Comparison of ENCODE assay signal across 10 cellular contexts in genomic region chr6:104957301-104958177, GRCh38. TPM values are rescaled to one million over a fixed set of nuclear protein-coding genes. Genes with fewer than 3 reads are reported as not detected.
DNase-seq lines count a peak whose midpoint lies in the region; ATAC-seq and TF ChIP-seq lines count a peak whose summit lies in the region.
"Had no signal": no experiment of that assay in that cellular context is flagged by ENCODE, and none has a peak within 500 bp of the region (broad histone marks: within the 10 kb centered on the region; RNA-seq: fewer than 3 reads in every experiment).

No MANE protein-coding gene starts in this region.

- H3K79me1 ChIP-seq in mesendoderm (ENCODE audit: low read length): no peaks in the 10 kb centered on the region

- peak overlapping the region; percentile 5 for H3K4me2 ChIP-seq in mesendoderm (ENCODE audit: low read length)

- ATAC-seq in activated T-helper 17 cell treated with anti-CD3 and anti-CD28 coated beads, Interleukin-2, amount 50 U/mL, for 72 hours (replicated peaks): no peak
- ATAC-seq in effector memory CD8-positive, alpha-beta T cell (replicated peaks): no peak

- TF ChIP-seq CTCF in NB4 (IDR thresholded peaks at IDR 0.05; ENCODE audit: low read depth, low read length): no peak

- H3K27ac ChIP-seq in mesendoderm (ENCODE audit: low read depth, low read length): peak overlapping the region; percentile 95

- H3K9me3 Mint-ChIP-seq in activated T-helper 17 cell treated with anti-CD3 and anti-CD28 coated beads, Interleukin-2, amount 50 U/mL, for 72 hours: peaks cover 4% of the 10 kb centered on the region
- peaks cover 4 to 7% of the 10 kb centered on the region in 2 donors for H3K9me3 Mint-ChIP-seq in effector memory CD8-positive, alpha-beta T cell

- H2AK5ac ChIP-seq in mesendoderm (ENCODE audit: low read length): no peak overlapping the region

- peaks cover 61% of the 10 kb centered on the region for H3K27me3 Mint-ChIP-seq in activated T-helper 17 cell treated with anti-CD3 and anti-CD28 coated beads, Interleukin-2, amount 50 U/mL, for 72 hours
- H3K27me3 Mint-ChIP-seq in effector memory CD8-positive, alpha-beta T cell: peaks cover 70 to 71% of the 10 kb centered on the region in 2 donors

- H2BK15ac ChIP-seq in mesendoderm (replicated peaks; ENCODE audit: low read depth): peak overlapping the region; percentile 27

- H3K4me3 ChIP-seq in GM08714 (ENCODE audit: low read length) (peak overlapping the region; percentile 69; the same call in 1 of the 2 replicates), NB4 (ENCODE audit: low read depth, low read length) (peak overlapping the region; percentile 81), mesendoderm (ENCODE audit: low read length) (peak overlapping the region; percentile 76)

- peak overlapping the region; percentile 5 for H2BK5ac ChIP-seq in mesendoderm (ENCODE audit: low read length)

- peaks cover 10% of the 10 kb centered on the region for H3K4me1 Mint-ChIP-seq in activated T-helper 17 cell treated with anti-CD3 and anti-CD28 coated beads, Interleukin-2, amount 50 U/mL, for 72 hours
- peaks cover 1 to 6% of the 10 kb centered on the region in 2 donors for H3K4me1 Mint-ChIP-seq in effector memory CD8-positive, alpha-beta T cell (ENCODE audit: low read depth in 2 of 2)

- H3K4me3 Mint-ChIP-seq in activated T-helper 17 cell treated with anti-CD3 and anti-CD28 coated beads, Interleukin-2, amount 50 U/mL, for 72 hours: peak overlapping the region; percentile 28
- no peak overlapping the region for H3K4me3 Mint-ChIP-seq in effector memory CD8-positive, alpha-beta T cell

- peak; percentile 66 for DNase-seq in NB4 (ENCODE audit: low read depth)
- DNase-seq in mesendoderm: peak; percentile 82
- DNase-seq in effector memory CD8-positive, alpha-beta T cell: no peak
- no peak for DNase-seq in dedifferentiated amniotic fluid mesenchymal stem cell (ENCODE audit: extremely low spot score)
- no peak for DNase-seq in NCI-H226
- no peak for DNase-seq in activated CD4-positive, alpha-beta T cell treated with anti-CD3 and anti-CD28 coated beads for 48 hours
- DNase-seq: activated naive CD4-positive, alpha-beta T cell treated with anti-CD3 and anti-CD28 coated beads, Interleukin-2, amount 50 U/mL, for 16 hours had no signal

- H3K27ac Mint-ChIP-seq in activated T-helper 17 cell treated with anti-CD3 and anti-CD28 coated beads, Interleukin-2, amount 50 U/mL, for 72 hours: no peak overlapping the region
- no peak overlapping the region for H3K27ac Mint-ChIP-seq in effector memory CD8-positive, alpha-beta T cell

- H4K8ac ChIP-seq in mesendoderm (ENCODE audit: low read depth, low read length): peak overlapping the region; percentile 86

- peak overlapping the region; percentile 91 for H3K4ac ChIP-seq in mesendoderm (ENCODE audit: low read depth, low read length)

- no peaks in the 10 kb centered on the region for H3K4me1 ChIP-seq in mesendoderm (ENCODE audit: control insufficient read depth, low read depth, low read length)

- H3K56ac ChIP-seq in mesendoderm (ENCODE audit: low read length): peak overlapping the region; percentile 92

- peaks cover 6% of the 10 kb centered on the region for H3K79me2 ChIP-seq in mesendoderm (ENCODE audit: control insufficient read depth, insufficient read depth, low read length)

- H3K18ac ChIP-seq in mesendoderm (ENCODE audit: low read length): peak overlapping the region; percentile 97

- no peaks in the 10 kb centered on the region for H3K36me3 ChIP-seq in mesendoderm (ENCODE audit: control insufficient read depth, insufficient read depth, low read length)

- peaks cover 13% of the 10 kb centered on the region for H3K36me3 Mint-ChIP-seq in activated T-helper 17 cell treated with anti-CD3 and anti-CD28 coated beads, Interleukin-2, amount 50 U/mL, for 72 hours (ENCODE audit: low read depth)
- H3K36me3 Mint-ChIP-seq in effector memory CD8-positive, alpha-beta T cell (ENCODE audit: insufficient read depth): peaks cover 7% of the 10 kb centered on the region

- TF ChIP-seq POLR2A in NB4 (IDR thresholded peaks at IDR 0.05; ENCODE audit: extremely low read depth, insufficient read length): peak; percentile 25

- H3K27me3 ChIP-seq in mesendoderm (ENCODE audit: insufficient read depth, low read length, poor library complexity): no peaks in the 10 kb centered on the region

- no CpG with 5 or more reads among the region's 21 CpGs for WGBS in mesendoderm (ENCODE audit: extremely low coverage, insufficient coverage, low lambda C conversion rate)

- no peak overlapping the region for H4K5ac ChIP-seq in mesendoderm (ENCODE audit: low read length)

- peak overlapping the region; percentile 97 for H2BK120ac ChIP-seq in mesendoderm (ENCODE audit: low read depth, low read length)

- peak overlapping the region; percentile 80 for H3K9ac ChIP-seq in mesendoderm (ENCODE audit: low read length)

- no peak overlapping the region for H3K23ac ChIP-seq in mesendoderm (ENCODE audit: low read length)

RNA-seq across cellular contexts. Expression of gene LIN28B, which starts 0.6 kb away (rescaled TPM):
- total RNA-seq in activated T-helper 17 cell treated with anti-CD3 and anti-CD28 coated beads, Interleukin-2, amount 50 U/mL, for 72 hours: not detected
- polyA plus RNA-seq in mesendoderm (2013, experiment 1 of 2): 71.5 TPM
- 69.1 TPM for polyA plus RNA-seq in mesendoderm (2013, experiment 2 of 2)
- total RNA-seq: pulmonary artery endothelial cell had no signal

Comparison
In these comparisons a context has a peak if more than half of its experiments do, and no peak if none do; other contexts are left out.
1. DNase-seq: peak in NB4 (single experiment) and mesendoderm (single experiment); none in effector memory CD8-positive, alpha-beta T cell (0 of 3), dedifferentiated amniotic fluid mesenchymal stem cell (single experiment), NCI-H226 (single experiment) and activated CD4-positive, alpha-beta T cell treated with anti-CD3 and anti-CD28 coated beads for 48 hours (single experiment).
2. Peak in every context shown above with its lines, with median percentiles within 50 percentile points of each other: H3K4me3 ChIP-seq.